20 cellular contexts compared by ENCODE assay signal in the genomic region with DNA sequence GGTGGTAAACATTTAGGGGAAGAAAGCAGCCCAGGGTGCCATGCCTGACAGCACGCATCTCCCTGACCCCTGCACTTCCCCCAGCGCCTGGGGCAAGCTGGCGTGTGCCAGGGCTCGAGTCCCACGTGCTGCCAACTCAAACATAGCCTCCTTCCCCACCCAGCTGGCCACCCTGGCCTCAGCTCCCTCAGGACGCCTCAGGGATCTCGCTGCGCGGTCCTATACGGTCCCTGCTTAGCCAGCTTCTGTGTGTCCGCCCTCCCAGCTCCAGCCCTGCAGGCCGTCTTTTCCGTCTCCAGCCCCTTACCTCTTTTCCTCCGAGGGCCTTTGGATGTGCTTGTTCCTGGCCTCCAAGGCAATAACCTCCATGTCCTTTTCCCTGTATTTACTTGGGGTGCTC.
DNase-seq lines count a peak whose midpoint lies in the region; ATAC-seq and TF ChIP-seq lines count a peak whose summit lies in the region.
"Had no signal": no experiment of that assay in that cellular context is flagged by ENCODE, and none has a peak within 500 bp of the region (broad histone marks: within the 10 kb centered on the region; RNA-seq: fewer than 3 reads in every experiment).

No MANE protein-coding gene starts in this region.

- H2AK5ac ChIP-seq in H9 (ENCODE audit: insufficient read length, low read length) = no peak overlapping the region
- H2AK5ac ChIP-seq in IMR-90 (ENCODE audit: low read depth, low read length) = no peak overlapping the region

- no CpG with 5 or more reads among the region's 14 CpGs for WGBS in H9 (ENCODE audit: extremely low coverage, insufficient read length, low lambda C conversion rate)
- 93% methylated on average over 9 of the region's 14 CpGs; no CpG with 5 or more reads in 1 of the 2 experiments for WGBS in IMR-90 (ENCODE audit: extremely low coverage in 2 of 2, insufficient read length in 1 of 2), 2 experiments

- no peak overlapping the region for H3K27ac ChIP-seq in H9 (ENCODE audit: insufficient read length, low read depth, low read length)
- no peak overlapping the region for H3K27ac ChIP-seq in IMR-90 (ENCODE audit: insufficient read depth, low read length)
- no peak overlapping the region for H3K27ac ChIP-seq in naive thymus-derived CD4-positive, alpha-beta T cell (ENCODE audit: low read depth, low read length)

- H2AK9ac ChIP-seq in IMR-90 (replicated peaks; ENCODE audit: low read depth, low read length, poor library complexity) = peak overlapping the region; percentile 67

- dilution Hi-C loops in IMR-90 (cut with HindIII; ENCODE audit: low sequenced_read_pairs, unreplicated experiment) = no loop called here

- H3K9me3 Mint-ChIP-seq in H9 (no peaks in the 10 kb centered on the region), chondrocyte (ENCODE audit: low read depth) (no peaks in the 10 kb centered on the region)
- no peaks in the 10 kb centered on the region for H3K9me3 Mint-ChIP-seq in naive thymus-derived CD4-positive, alpha-beta T cell
- no peaks in the 10 kb centered on the region for H3K9me3 Mint-ChIP-seq in stimulated activated naive CD8-positive, alpha-beta T cell treated with anti-CD3 and anti-CD28 coated beads, Interleukin-15, amount 100 ng/mL, for 72 hours
- H3K9me3 Mint-ChIP-seq: CD14-positive monocyte, GM23338 had no signal

- no peaks in the 10 kb centered on the region for H3K4me1 ChIP-seq in H9 (ENCODE audit: insufficient read depth, low read length)
- peaks cover 2% of the 10 kb centered on the region; the same call in 1 of the 2 replicates for H3K4me1 ChIP-seq in IMR-90 (ENCODE audit: control insufficient read depth, insufficient read depth, low read length)
- H3K4me1 ChIP-seq in naive thymus-derived CD4-positive, alpha-beta T cell (ENCODE audit: control insufficient read depth in 2 of 2, insufficient read depth in 2 of 2, low read length in 2 of 2) = no peaks in the 10 kb centered on the region

- H3K4me2 ChIP-seq in H9 (ENCODE audit: insufficient read depth, insufficient read length, low read length) (no peak overlapping the region), IMR-90 (ENCODE audit: low read depth, low read length) (no peak overlapping the region)
- H3K4me2 ChIP-seq: GM23338 had no signal

- no peak overlapping the region for H2BK12ac ChIP-seq in H9 (ENCODE audit: insufficient read length, low read depth, low read length)

- CTCF ChIA-PET in IMR-90 (lab: Yijun Ruan, JAX) = no interaction called here
- CTCF ChIA-PET in naive thymus-derived CD4-positive, alpha-beta T cell (lab: Charles Lee) = no interaction called here

- H2BK5ac ChIP-seq in H9 (ENCODE audit: insufficient read length, low read length) (no peak overlapping the region), IMR-90 (ENCODE audit: low read depth, low read length, poor library complexity, severe bottlenecking) (no peak overlapping the region)

- H3K9me3 ChIP-seq in H9 (ENCODE audit: control insufficient read depth, low read depth, low read length) (no peaks in the 10 kb centered on the region), IMR-90 (ENCODE audit: control insufficient read depth, insufficient read depth, low read length) (no peaks in the 10 kb centered on the region)
- no peaks in the 10 kb centered on the region for H3K9me3 ChIP-seq in naive thymus-derived CD4-positive, alpha-beta T cell (ENCODE audit: control insufficient read depth in 2 of 3, low read length in 3 of 3)

- no peak overlapping the region for H4K5ac ChIP-seq in H9 (ENCODE audit: insufficient read length, low read depth, low read length)
- H4K5ac ChIP-seq in IMR-90 (ENCODE audit: low read depth, low read length) = no peak overlapping the region

- H2BK120ac ChIP-seq in H9 (ENCODE audit: low read depth, low read length, poor library complexity, severe bottlenecking) (no peak overlapping the region), IMR-90 (ENCODE audit: low read depth, low read length) (no peak overlapping the region)

- in situ Hi-C loops in IMR-90 (cut with MboI; ENCODE audit: low sequenced_read_pairs) = loop anchor here (25.0 kb wide), 1 partner anchor 809 kb away; no protein-coding TSS in a partner anchor

- TF ChIP-seq POLR2A in IMR-90 (IDR thresholded peaks at IDR 0.05; ENCODE audit: low read depth, low read length) = no peak

- no peak overlapping the region for H3K23ac ChIP-seq in H9 (ENCODE audit: insufficient read length, low read depth, low read length)
- H3K23ac ChIP-seq in IMR-90 (ENCODE audit: low read depth, low read length) = no peak overlapping the region

- H3K27me3 Mint-ChIP-seq in H9 (ENCODE audit: low read depth) (no peaks in the 10 kb centered on the region), chondrocyte (ENCODE audit: low read depth) (no peaks in the 10 kb centered on the region)
- no peaks in the 10 kb centered on the region for H3K27me3 Mint-ChIP-seq in naive thymus-derived CD4-positive, alpha-beta T cell
- H3K27me3 Mint-ChIP-seq in stimulated activated naive CD8-positive, alpha-beta T cell treated with anti-CD3 and anti-CD28 coated beads, Interleukin-15, amount 100 ng/mL, for 72 hours = peaks cover 2% of the 10 kb centered on the region

- H3K4ac ChIP-seq in H9 (ENCODE audit: low read depth, low read length) = no peak overlapping the region
- H3K4ac ChIP-seq in IMR-90 (ENCODE audit: low read depth, low read length) = no peak overlapping the region

- no peaks in the 10 kb centered on the region for H3K23me2 ChIP-seq in H9 (ENCODE audit: insufficient read length, low read depth, low read length, poor library complexity, severe bottlenecking)

- H4K91ac ChIP-seq in H9 (ENCODE audit: insufficient read length, low read depth, low read length) (no peak overlapping the region), IMR-90 (ENCODE audit: insufficient read depth, low read depth, low read length) (no peak overlapping the region)

- H3K4me3 Mint-ChIP-seq in H9 (no peak overlapping the region), chondrocyte (ENCODE audit: unreplicated experiment) (no peak overlapping the region)
- H3K4me3 Mint-ChIP-seq in naive thymus-derived CD4-positive, alpha-beta T cell = no peak overlapping the region
- H3K4me3 Mint-ChIP-seq in stimulated activated naive CD8-positive, alpha-beta T cell treated with anti-CD3 and anti-CD28 coated beads, Interleukin-15, amount 100 ng/mL, for 72 hours = no peak overlapping the region
- H3K4me3 Mint-ChIP-seq: CD14-positive monocyte, GM23338 had no signal

- H3T11ph ChIP-seq in H9 (ENCODE audit: low read length) = no peak overlapping the region

- peaks cover 4 to 38% (median 28%) of the 10 kb centered on the region in 3 experiments for H3K36me3 Mint-ChIP-seq in H9 (ENCODE audit: insufficient read depth in 1 of 3, low read depth in 3 of 3)
- H3K36me3 Mint-ChIP-seq in chondrocyte (ENCODE audit: low read depth) = peaks cover 28% of the 10 kb centered on the region
- H3K36me3 Mint-ChIP-seq in naive thymus-derived CD4-positive, alpha-beta T cell = peaks cover 0 to 28% (median 4%) of the 10 kb centered on the region in 5 donors

- TF ChIP-seq RAD21 in IMR-90 (IDR thresholded peaks at IDR 0.05; ENCODE audit: low read length) = no peak

- H3K79me2 ChIP-seq in H9 (ENCODE audit: insufficient read depth, low read length) = no peaks in the 10 kb centered on the region

- H3K36me3 ChIP-seq in IMR-90 (ENCODE audit: control insufficient read depth, insufficient read depth, low read length) = peaks cover 48% of the 10 kb centered on the region
- peaks cover 0 to 45% (median 4%) of the 10 kb centered on the region in 3 experiments for H3K36me3 ChIP-seq in naive thymus-derived CD4-positive, alpha-beta T cell (ENCODE audit: control insufficient read depth in 2 of 3, insufficient read depth in 3 of 3, low read length in 3 of 3)

- intact Hi-C loops in IMR-90 (cut with micrococcal nuclease) = loop anchor here (5.0 kb wide), 1 partner anchor 124 kb away; no protein-coding TSS in a partner anchor
- intact Hi-C loops in sciatic nerve (cut with DNase I) = loop anchor here (10.0 kb wide), 1 partner anchor 117 kb away; no protein-coding TSS in a partner anchor
- intact Hi-C loops in naive thymus-derived CD4-positive, alpha-beta T cell (cut with micrococcal nuclease) = loop anchor here (5.0 to 10.0 kb wide), 3 partner anchors 34 to 807 kb away; no protein-coding TSS in a partner anchor

- BruUV-seq in IMR-90 (replicated peaks; lab: Mats Ljungman, UMichigan) = no TSS peak

- H4K8ac ChIP-seq in H9 (replicated peaks; ENCODE audit: insufficient read length, low read depth, low read length) (no peak overlapping the region), IMR-90 (ENCODE audit: low read depth in 2 of 2, low read length in 2 of 2) (no peak overlapping the region)

- no peak overlapping the region for H3K56ac ChIP-seq in H9 (ENCODE audit: insufficient read length, low read depth, low read length)
- no peak overlapping the region for H3K56ac ChIP-seq in IMR-90 (ENCODE audit: extremely low read depth, insufficient read depth, low read length)

- no peaks in the 10 kb centered on the region for H3K79me1 ChIP-seq in H9 (ENCODE audit: insufficient read depth, low read depth, low read length, poor library complexity, severe bottlenecking)
- peaks cover 0 to 7% of the 10 kb centered on the region in 2 experiments; a peak in 1 of 4 replicates for H3K79me1 ChIP-seq in IMR-90 (ENCODE audit: low read depth in 1 of 2, low read length in 2 of 2)

- no peak overlapping the region for H2BK20ac ChIP-seq in H9 (ENCODE audit: low read depth, low read length, poor library complexity, severe bottlenecking)
- H2BK20ac ChIP-seq in IMR-90 (ENCODE audit: low read depth, low read length) = no peak overlapping the region

- H3K27me3 ChIP-seq in H9 (ENCODE audit: insufficient read depth, low read length) (no peaks in the 10 kb centered on the region), IMR-90 (ENCODE audit: control insufficient read depth, insufficient read depth, low read length) (no peaks in the 10 kb centered on the region; the same call in 1 of the 2 replicates)
- no peaks in the 10 kb centered on the region for H3K27me3 ChIP-seq in naive thymus-derived CD4-positive, alpha-beta T cell (ENCODE audit: control insufficient read depth in 2 of 2, insufficient read depth in 2 of 2, low read length in 2 of 2)

- H4K20me1 ChIP-seq in H9 (ENCODE audit: control insufficient read depth, insufficient read depth, insufficient read length) = no peaks in the 10 kb centered on the region
- H4K20me1 ChIP-seq in IMR-90 (ENCODE audit: insufficient read depth, low read length) = peaks cover 22% of the 10 kb centered on the region

- no peak overlapping the region for H3K4me3 ChIP-seq in IMR-90 (ENCODE audit: insufficient read depth, low read depth, low read length)
- no peak overlapping the region for H3K4me3 ChIP-seq in naive thymus-derived CD4-positive, alpha-beta T cell (ENCODE audit: low read length)
- H3K4me3 ChIP-seq: GM23338 had no signal

- POLR2A ChIA-PET in IMR-90 (lab: Charles Lee; ENCODE audit: unreplicated experiment) = no interaction called here
- POLR2A ChIA-PET in naive thymus-derived CD4-positive, alpha-beta T cell (lab: Charles Lee) = no interaction called here

- no peak overlapping the region for H3K14ac ChIP-seq in H9 (ENCODE audit: insufficient read depth, low read length)
- no peak overlapping the region for H3K14ac ChIP-seq in IMR-90 (replicated peaks; ENCODE audit: low read depth, low read length)

- H3K9me1 ChIP-seq in IMR-90 (ENCODE audit: insufficient read depth, low read length) = no peaks in the 10 kb centered on the region

- no peak overlapping the region for H2BK15ac ChIP-seq in H9 (ENCODE audit: low read depth, low read length)
- H2BK15ac ChIP-seq in IMR-90 (ENCODE audit: low read depth, low read length) = no peak overlapping the region

- H3K18ac ChIP-seq in H9 (ENCODE audit: insufficient read length, low read depth, low read length) (no peak overlapping the region), IMR-90 (ENCODE audit: low read depth, low read length) (no peak overlapping the region)

- H2AFZ ChIP-seq in H9 (ENCODE audit: low read length) = no peak overlapping the region
- H2AFZ ChIP-seq in IMR-90 (replicated peaks; ENCODE audit: low read length, poor library complexity) = peak overlapping the region; percentile 15
- H2AFZ ChIP-seq: GM23338 had no signal

- TF ChIP-seq CTCF in H9 (conservative IDR thresholded peaks at IDR 0.05) (no peak), IMR-90 (conservative IDR thresholded peaks at IDR 0.05; ENCODE audit: low read depth, low read length) (no peak), chondrocyte (IDR thresholded peaks at IDR 0.05) (no peak), omental fat pad (IDR thresholded peaks at IDR 0.05) (no peak)

- no peak overlapping the region for H3K27ac Mint-ChIP-seq in H9
- no peak overlapping the region for H3K27ac Mint-ChIP-seq in chondrocyte (ENCODE audit: unreplicated experiment)
- H3K27ac Mint-ChIP-seq in naive thymus-derived CD4-positive, alpha-beta T cell = peak overlapping the region in 1 of 9 donors; percentile 54
- peak overlapping the region in 1 of 2 donors; percentile 66 for H3K27ac Mint-ChIP-seq in stimulated activated naive CD8-positive, alpha-beta T cell treated with anti-CD3 and anti-CD28 coated beads, Interleukin-15, amount 100 ng/mL, for 72 hours
- H3K27ac Mint-ChIP-seq: GM23338 had no signal

- DNase-seq in H9 = peak; percentile 27
- no peak for DNase-seq in IMR-90
- peak; percentile 83 for DNase-seq in chondrocyte (ENCODE audit: low spot score)
- DNase-seq in sciatic nerve (ENCODE audit: low spot score) = peak; percentile 44
- no peak for DNase-seq in omental fat pad (ENCODE audit: low spot score)
- no peak for DNase-seq in naive thymus-derived CD4-positive, alpha-beta T cell
- DNase-seq in stimulated activated naive CD8-positive, alpha-beta T cell treated with anti-CD3 and anti-CD28 coated beads, Interleukin-15, amount 100 ng/mL, for 72 hours = no peak
- DNase-seq: ACHN; AML-193; DMS 273 treated with DMSO at 0.1 percent for 48 hours; GF-D8; KG1; NCI-H1048; NCI-H1436 treated with DMSO at 0.1 percent for 48 hours; NCI-H2081 treated with DMSO at 0.1 percent for 48 hours; NCI-H524; NK-92 treated with Interleukin-12 subunit alpha and Interleukin-12 subunit beta, amount 100 ng/mL, for 24 hours; SHP77 had no signal

- ATAC-seq in IMR-90 (ENCODE audit: low read depth) (no peak), sciatic nerve (no peak), omental fat pad (ENCODE audit: low FRiP score) (no peak)
- ATAC-seq in naive thymus-derived CD4-positive, alpha-beta T cell = no peak
- ATAC-seq in stimulated activated naive CD8-positive, alpha-beta T cell treated with anti-CD3 and anti-CD28 coated beads, Interleukin-15, amount 100 ng/mL, for 72 hours = no peak
- ATAC-seq: GM23338 had no signal

- H3K9ac ChIP-seq in H9 (ENCODE audit: extremely low read depth, insufficient read length, low read length) (no peak overlapping the region), IMR-90 (ENCODE audit: low read depth, low read length) (no peak overlapping the region)

- H3K4me1 Mint-ChIP-seq in H9 = peaks cover 4 to 27% of the 10 kb centered on the region in 2 experiments; a peak in 3 of 4 replicates
- peaks cover 4% of the 10 kb centered on the region for H3K4me1 Mint-ChIP-seq in chondrocyte (ENCODE audit: low read depth)
- H3K4me1 Mint-ChIP-seq in naive thymus-derived CD4-positive, alpha-beta T cell = peaks cover 0 to 9% (median 3%) of the 10 kb centered on the region in 7 donors
- peaks cover 14% of the 10 kb centered on the region for H3K4me1 Mint-ChIP-seq in stimulated activated naive CD8-positive, alpha-beta T cell treated with anti-CD3 and anti-CD28 coated beads, Interleukin-15, amount 100 ng/mL, for 72 hours

Comparison
In these comparisons a context has a peak if more than half of its experiments do, and no peak if none do; other contexts are left out.
1. DNase-seq: peak in H9 (single experiment), chondrocyte (single experiment) and sciatic nerve (single experiment); none in IMR-90 (single experiment), omental fat pad (single experiment), naive thymus-derived CD4-positive, alpha-beta T cell (0 of 9) and stimulated activated naive CD8-positive, alpha-beta T cell treated with anti-CD3 and anti-CD28 coated beads, Interleukin-15, amount 100 ng/mL, for 72 hours (0 of 2).